In genomic region chr5:66828046-66828550, GRCh38 we compare ENCODE assay signal across 9 cellular contexts.
A peak's percentile ranks its signal among the peaks of the same experiment; 100 is the strongest.
DNase-seq lines count a peak whose midpoint lies in the region; ATAC-seq and TF ChIP-seq lines count a peak whose summit lies in the region.
"Had no signal": no experiment of that assay in that cellular context is flagged by ENCODE, and none has a peak within 500 bp of the region (broad histone marks: within the 10 kb centered on the region; RNA-seq: fewer than 3 reads in every experiment).

No MANE protein-coding gene starts in this region.

- H3K4me1 Mint-ChIP-seq in HFFc6 (ENCODE audit: low read depth) = peaks cover 23% of the 10 kb centered on the region

- in situ Hi-C loops in brain microvascular endothelial cell (cut with HindIII; ENCODE audit: low pct_ligation_motif_present, low sequenced_read_pairs) = no loop called here
- in situ Hi-C loops in GM13977 (cut with MboI; ENCODE audit: low pct_unique_long_range_greater_than_20kb, low sequenced_read_pairs, unreplicated experiment) = no loop called here

- H3K4me3 ChIP-seq in BLaER1 treated with 17β-estradiol and CSF1 and Interleukin-3, amounts not matched to agents 10 nM and 100 nM = peak overlapping the region in 3 of 10 experiments; percentile 24 to 42 (median 28); a peak in 3 of 20 replicates
- H3K4me3 ChIP-seq in brain microvascular endothelial cell (ENCODE audit: low read depth, low read length) (peak overlapping the region; percentile 49), lower lobe of right lung (peak overlapping the region; percentile 51), vagina (peak overlapping the region; percentile 33 to 40)

- H4K20me1 ChIP-seq in BLaER1 treated with 17β-estradiol and CSF1 and Interleukin-3, amounts not matched to agents 10 nM and 100 nM = no peaks in the 10 kb centered on the region

- TF ChIP-seq POLR2A in vagina (IDR thresholded peaks at IDR 0.05) = no peak

- no peak for ATAC-seq in lower lobe of right lung
- ATAC-seq in HG03457 (IDR thresholded peaks at IDR 0.05; ENCODE audit: unreplicated experiment) = no peak

- no peaks in the 10 kb centered on the region for H3K36me3 Mint-ChIP-seq in HFFc6 (ENCODE audit: low read depth)

- H3K9me3 Mint-ChIP-seq in HFFc6 = no peaks in the 10 kb centered on the region

- peak overlapping the region; percentile 61 to 89 (median 77) for H3K4me2 ChIP-seq in BLaER1 treated with 17β-estradiol and CSF1 and Interleukin-3, amounts not matched to agents 10 nM and 100 nM

- intact Hi-C loops in lower lobe of right lung (cut with DNase I) = no loop called here
- intact Hi-C loops in vagina (cut with DNase I) = no loop called here

- H3K27me3 ChIP-seq in BLaER1 treated with 17β-estradiol and CSF1 and Interleukin-3, amounts not matched to agents 10 nM and 100 nM = peaks cover 0 to 16% (median 0%) of the 10 kb centered on the region in 11 experiments; a peak in 4 of 22 replicates
- no peaks in the 10 kb centered on the region for H3K27me3 ChIP-seq in brain microvascular endothelial cell (replicated peaks)
- no peaks in the 10 kb centered on the region for H3K27me3 ChIP-seq in lower lobe of right lung (ENCODE audit: low read depth)
- no peaks in the 10 kb centered on the region for H3K27me3 ChIP-seq in vagina
- H3K27me3 ChIP-seq: adrenal gland had no signal

- H3K27me3 Mint-ChIP-seq in HFFc6 (ENCODE audit: insufficient read depth) = peaks cover 17% of the 10 kb centered on the region

- peaks cover 13 to 31% (median 23%) of the 10 kb centered on the region in 10 experiments for H3K4me1 ChIP-seq in BLaER1 treated with 17β-estradiol and CSF1 and Interleukin-3, amounts not matched to agents 10 nM and 100 nM
- peaks cover 19% of the 10 kb centered on the region for H3K4me1 ChIP-seq in lower lobe of right lung
- peaks cover 13% of the 10 kb centered on the region for H3K4me1 ChIP-seq in vagina

- no peak for DNase-seq in HFFc6
- no peak for DNase-seq in brain microvascular endothelial cell
- DNase-seq in lower lobe of right lung = no peak
- DNase-seq in vagina (ENCODE audit: extremely low spot score in 2 of 2) = no peak
- no peak for DNase-seq in RPMI8226
- DNase-seq in GM13977 (ENCODE audit: low spot score) = no peak

- no peaks in the 10 kb centered on the region for H3K36me3 ChIP-seq in BLaER1 treated with 17β-estradiol and CSF1 and Interleukin-3, amounts not matched to agents 10 nM and 100 nM
- H3K36me3 ChIP-seq in brain microvascular endothelial cell (replicated peaks) (no peaks in the 10 kb centered on the region), lower lobe of right lung (no peaks in the 10 kb centered on the region), vagina (no peaks in the 10 kb centered on the region)
- H3K36me3 ChIP-seq: adrenal gland had no signal

- TF ChIP-seq CTCF in HFFc6 (IDR thresholded peaks at IDR 0.05) = no peak
- TF ChIP-seq CTCF in brain microvascular endothelial cell (IDR thresholded peaks at IDR 0.05; ENCODE audit: low read depth, low read length, missing control alignments) = no peak
- TF ChIP-seq CTCF in lower lobe of right lung (IDR thresholded peaks at IDR 0.05) = no peak
- no peak for TF ChIP-seq CTCF in vagina (IDR thresholded peaks at IDR 0.05)
- no peak for TF ChIP-seq CTCF in GM13977 (IDR thresholded peaks at IDR 0.05; ENCODE audit: extremely low read depth, insufficient read depth, missing control alignments)

- H3K27ac ChIP-seq in BLaER1 treated with 17β-estradiol and CSF1 and Interleukin-3, amounts not matched to agents 10 nM and 100 nM = no peak overlapping the region
- H3K27ac ChIP-seq in brain microvascular endothelial cell (no peak overlapping the region), lower lobe of right lung (no peak overlapping the region), vagina (no peak overlapping the region)
- H3K27ac ChIP-seq: adrenal gland had no signal

- no peak overlapping the region for H3K27ac Mint-ChIP-seq in HFFc6

- no peak overlapping the region; a peak in 1 of 22 replicates for H3K9ac ChIP-seq in BLaER1 treated with 17β-estradiol and CSF1 and Interleukin-3, amounts not matched to agents 10 nM and 100 nM

- peak overlapping the region; percentile 84 for H3K4me3 Mint-ChIP-seq in HFFc6

- 0 out of 22 replicates have a peak, but pooled peaks cover 0 to 4% (median 0%) of the 10 kb centered on the region in 11 experiments for H3K9me3 ChIP-seq in BLaER1 treated with 17β-estradiol and CSF1 and Interleukin-3, amounts not matched to agents 10 nM and 100 nM (replicated peaks in 1 of 11)
- H3K9me3 ChIP-seq in lower lobe of right lung (no peaks in the 10 kb centered on the region), vagina (no peaks in the 10 kb centered on the region)
- H3K9me3 ChIP-seq: adrenal gland had no signal
